19 cellular contexts compared by ENCODE assay signal in genomic region chr2:142997254-142997653, GRCh38.
"Had no signal": no experiment of that assay in that cellular context is flagged by ENCODE, and none has a peak within 500 bp of the region (broad histone marks: within the 10 kb centered on the region; RNA-seq: fewer than 3 reads in every experiment).

No MANE protein-coding gene starts in this region.

- ATAC-seq: effector memory CD8-positive, alpha-beta T cell; heart left ventricle; left colon; psoas muscle; sciatic nerve had no signal

- FAIRE-seq: colon, frontal cortex had no signal

- H3K4me1 ChIP-seq: esophagus muscularis mucosa, heart left ventricle, psoas muscle, stomach, transverse colon had no signal

- DNase-seq: effector memory CD8-positive, alpha-beta T cell; heart left ventricle; hippocampal formation; left colon; naive B cell; nephron progenitor cell; psoas muscle; retina; stimulated activated CD4-positive, alpha-beta T cell treated with anti-CD3 and anti-CD28 coated beads, Interleukin-12 subunit alpha, Interleukin-12 subunit beta, amount 100 ng/mL, for 4 hours; stimulated activated naive CD4-positive, alpha-beta T cell; stomach; substantia nigra; transverse colon had no signal

- H3K27me3 ChIP-seq: stomach, transverse colon had no signal

- H3K9me3 ChIP-seq: esophagus muscularis mucosa, heart left ventricle, psoas muscle, thoracic aorta, transverse colon had no signal

- H3K36me3 ChIP-seq: esophagus muscularis mucosa, heart left ventricle, stomach, thoracic aorta, transverse colon had no signal

- H3K27ac ChIP-seq: epithelial cell of prostate, esophagus muscularis mucosa, heart left ventricle, psoas muscle, stomach, thoracic aorta, transverse colon had no signal

- H3K4me3 ChIP-seq: esophagus muscularis mucosa, heart left ventricle, psoas muscle, stomach, thoracic aorta, transverse colon had no signal
